In genomic region chr12:125161712-125162023, GRCh38 we compare ENCODE assay signal across 20 cellular contexts. TPM values are rescaled to one million over a fixed set of nuclear protein-coding genes. Genes with fewer than 3 reads are reported as not detected.
A peak's percentile ranks its signal among the peaks of the same experiment; 100 is the strongest.
DNase-seq lines count a peak whose midpoint lies in the region; ATAC-seq and TF ChIP-seq lines count a peak whose summit lies in the region.
"Had no signal": no experiment of that assay in that cellular context is flagged by ENCODE, and none has a peak within 500 bp of the region (broad histone marks: within the 10 kb centered on the region; RNA-seq: fewer than 3 reads in every experiment).

No MANE protein-coding gene starts in this region.

- H3K9me3 Mint-ChIP-seq in HFFc6 (peaks cover 4% of the 10 kb centered on the region; the same call in 1 of the 2 replicates), glutamatergic neuron (ENCODE audit: unreplicated experiment) (no peaks in the 10 kb centered on the region)

- H3K4me1 ChIP-seq in OCI-LY1 (ENCODE audit: insufficient read depth, low read length, severe bottlenecking) (peaks cover 11% of the 10 kb centered on the region), psoas muscle (no peaks in the 10 kb centered on the region)
- H3K4me1 ChIP-seq: BE2C had no signal

- no peaks in the 10 kb centered on the region for H3K9me3 ChIP-seq in OCI-LY1 (ENCODE audit: low read length)
- no peaks in the 10 kb centered on the region for H3K9me3 ChIP-seq in psoas muscle
- H3K9me3 ChIP-seq: BE2C had no signal

- H3K9ac ChIP-seq in OCI-LY1 (ENCODE audit: low read length) = no peak overlapping the region

- peaks cover 10% of the 10 kb centered on the region for H3K4me1 Mint-ChIP-seq in HFFc6 (ENCODE audit: low read depth)
- H3K4me1 Mint-ChIP-seq in glutamatergic neuron (ENCODE audit: low read depth, unreplicated experiment) = peaks cover 16% of the 10 kb centered on the region
- H3K4me1 Mint-ChIP-seq: CD4-positive, alpha-beta memory T cell; T-cell had no signal

- H3K27ac ChIP-seq in OCI-LY1 (ENCODE audit: low read depth, low read length, poor library complexity, severe bottlenecking) = no peak overlapping the region
- H3K27ac ChIP-seq in psoas muscle = no peak overlapping the region
- H3K27ac ChIP-seq: HL-60 had no signal

- no peaks in the 10 kb centered on the region for H3K79me2 ChIP-seq in OCI-LY1 (ENCODE audit: insufficient read depth, low read length)

- no peak overlapping the region for H2AFZ ChIP-seq in OCI-LY1 (ENCODE audit: low read length)

- H3K27me3 Mint-ChIP-seq in HFFc6 (ENCODE audit: insufficient read depth) = peaks cover 12% of the 10 kb centered on the region
- H3K27me3 Mint-ChIP-seq in glutamatergic neuron (ENCODE audit: unreplicated experiment) = peaks cover 5% of the 10 kb centered on the region

- no peaks in the 10 kb centered on the region for H4K20me1 ChIP-seq in OCI-LY1 (ENCODE audit: insufficient read depth, low read length)

- intact Hi-C loops in psoas muscle (cut with DNase I) = no loop called here

- H3K27ac Mint-ChIP-seq in HFFc6 (no peak overlapping the region), glutamatergic neuron (ENCODE audit: unreplicated experiment) (peak overlapping the region; percentile 49)
- H3K27ac Mint-ChIP-seq: T-cell had no signal

- H3K27me3 ChIP-seq in OCI-LY1 (ENCODE audit: insufficient read depth, low read length) (no peaks in the 10 kb centered on the region), psoas muscle (ENCODE audit: insufficient read depth in 3 of 3, low read length in 2 of 3) (no peaks in the 10 kb centered on the region)
- H3K27me3 ChIP-seq: BE2C had no signal

- H3K4me3 ChIP-seq in OCI-LY1 (ENCODE audit: low read depth, low read length, poor library complexity, severe bottlenecking) (no peak overlapping the region), psoas muscle (no peak overlapping the region)
- H3K4me3 ChIP-seq: K562 had no signal

- WGBS in psoas muscle, 3 donors = 35 to 45% (median 38%) methylated on average over 2 of the region's 2 CpGs

- DNase-seq in DMS 273 treated with DMSO at 0.1 percent for 48 hours (lab: John Stamatoyannopoulos, UW) (peak; percentile 51), HFFc6 (no peak), glutamatergic neuron (no peak), H4 (ENCODE audit: low spot score) (no peak), psoas muscle (no peak)
- DNase-seq: ACHN; BE2C; CD4-positive, alpha-beta memory T cell; EL; HCEC 1CT; NCI-H1092; NCI-H187 treated with DMSO at 0.1 percent for 48 hours; NCI-H510A; NK-92 treated with Interleukin-12 subunit alpha and Interleukin-12 subunit beta, amount 100 ng/mL, for 24 hours; PC-3; T-cell had no signal

- H3K36me3 Mint-ChIP-seq in HFFc6 (ENCODE audit: low read depth) = no peaks in the 10 kb centered on the region
- H3K36me3 Mint-ChIP-seq in glutamatergic neuron (ENCODE audit: unreplicated experiment) = peaks cover 4% of the 10 kb centered on the region
- H3K36me3 Mint-ChIP-seq: CD4-positive, alpha-beta memory T cell; T-cell had no signal

- ATAC-seq in psoas muscle (no peak), HG03196 (IDR thresholded peaks at IDR 0.05; ENCODE audit: unreplicated experiment) (no peak)
- ATAC-seq: K562, PC-3, T-cell had no signal

- TF ChIP-seq CTCF in HFFc6 (IDR thresholded peaks at IDR 0.05) = no peak
- no peak for TF ChIP-seq CTCF in OCI-LY1 (IDR thresholded peaks at IDR 0.05; ENCODE audit: low read length)
- TF ChIP-seq CTCF in glutamatergic neuron (IDR thresholded peaks at IDR 0.05; ENCODE audit: partially characterized antibody, unreplicated experiment) = no peak
- no peak for TF ChIP-seq CTCF in psoas muscle (IDR thresholded peaks at IDR 0.05)

- no peaks in the 10 kb centered on the region for H3F3A ChIP-seq in OCI-LY1 (ENCODE audit: insufficient read depth, low read length)

- H3K36me3 ChIP-seq in OCI-LY1 (ENCODE audit: insufficient read depth, low read length) = no peaks in the 10 kb centered on the region
- no peaks in the 10 kb centered on the region for H3K36me3 ChIP-seq in psoas muscle (ENCODE audit: insufficient read depth in 1 of 2, low read depth in 1 of 2)
- H3K36me3 ChIP-seq: BE2C had no signal

- H3K9me2 ChIP-seq in OCI-LY1 (ENCODE audit: low read depth, low read length) = no peaks in the 10 kb centered on the region

- H3K4me2 ChIP-seq in OCI-LY1 (ENCODE audit: low read length) = peak overlapping the region; percentile 0; the same call in 1 of the 2 replicates

- H3K4me3 Mint-ChIP-seq in HFFc6 (peak overlapping the region; percentile 28), glutamatergic neuron (ENCODE audit: unreplicated experiment) (no peak overlapping the region)
- H3K4me3 Mint-ChIP-seq: CD4-positive, alpha-beta memory T cell; T-cell had no signal

RNA-seq across cellular contexts. Expression of gene TMEM132B, which starts 24.5 kb away (rescaled TPM):
- total RNA-seq in HFFc6 (2021; fragmentation: NEBNext Ultra II Directional; extraction: Animal tissue kit (Norgen Biotek cat#: 25700)) = 1 to 10 TPM in 1 of 6 experiments, under 1 TPM in 5; 0.26 to 2.4 (median 0.35) TPM
- 30.5 TPM for total RNA-seq in glutamatergic neuron (ENCODE audit: unreplicated experiment)
- 3.2 and 6.6 TPM in 2 replicates for total RNA-seq in H4 (2014; rRNA removed; shearing (Covaris generic))
- 1 to 10 TPM in 2 of 4 donors, under 1 TPM in 2; 0.41 to 4.1 (median 1.1) TPM for total RNA-seq in psoas muscle
- polyA plus RNA-seq in psoas muscle = under 1 TPM; 0.13 to 0.25 (median 0.23) TPM
- total RNA-seq: CD4-positive, alpha-beta memory T cell; PC-3 had no signal
- polyA plus RNA-seq: CD4-positive, alpha-beta memory T cell had no signal
